Comparison of ENCODE assay signal across 13 cellular contexts in the genomic region with DNA sequence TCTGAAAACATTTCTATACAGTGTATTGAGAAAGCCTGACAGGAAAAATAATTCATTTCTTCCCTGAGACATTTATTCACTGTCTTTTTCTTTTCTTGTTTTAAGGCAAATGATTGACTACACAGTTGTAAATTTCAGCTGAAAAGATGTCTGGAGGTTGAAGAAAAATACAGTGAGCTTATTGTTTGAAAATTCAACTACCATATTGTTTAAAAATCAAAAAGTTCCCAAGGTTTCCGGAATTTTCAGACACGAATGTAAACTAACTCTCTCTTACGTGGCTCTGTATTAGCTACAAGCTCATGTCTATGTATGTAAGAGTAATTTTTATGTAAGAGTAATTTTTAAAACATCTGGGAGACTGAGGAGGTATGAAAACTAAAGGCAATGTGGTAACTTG. TPM values are rescaled to one million over a fixed set of nuclear protein-coding genes. Genes with fewer than 3 reads are reported as not detected.
DNase-seq lines count a peak whose midpoint lies in the region; ATAC-seq and TF ChIP-seq lines count a peak whose summit lies in the region.
"Had no signal": no experiment of that assay in that cellular context is flagged by ENCODE, and none has a peak within 500 bp of the region (broad histone marks: within the 10 kb centered on the region; RNA-seq: fewer than 3 reads in every experiment).

No MANE protein-coding gene starts in this region.

- H3K4me3 ChIP-seq in HCT116 (replicated peaks in 1 of 2; ENCODE audit: low read depth in 1 of 2, low read length in 2 of 2) (no peak overlapping the region), ascending aorta (peak overlapping the region; percentile 67 to 94), iPS-20b (ENCODE audit: low read length) (peak overlapping the region; percentile 86; the same call in 1 of the 2 replicates), smooth muscle cell (peak overlapping the region; percentile 57)

- CTCF ChIA-PET in HCT116 (lab: Charles Lee), result no interaction called here

- peaks cover 24 to 30% of the 10 kb centered on the region in 2 experiments for H3K4me1 ChIP-seq in HCT116 (ENCODE audit: control insufficient read depth in 1 of 2, insufficient read depth in 2 of 2, low read length in 2 of 2)
- H3K4me1 ChIP-seq in ascending aorta, result peaks cover 21 to 52% of the 10 kb centered on the region in 2 donors
- peaks cover 26% of the 10 kb centered on the region; the same call in 1 of the 2 replicates for H3K4me1 ChIP-seq in iPS-20b (ENCODE audit: insufficient read depth, low read length)
- peaks cover 21% of the 10 kb centered on the region for H3K4me1 ChIP-seq in smooth muscle cell (ENCODE audit: low read depth)

- ATAC-seq in HCT116 (no peak), HG02678 (IDR thresholded peaks at IDR 0.05; ENCODE audit: unreplicated experiment) (no peak)
- ATAC-seq: stimulated activated naive CD8-positive, alpha-beta T cell treated with anti-CD3 and anti-CD28 coated beads, Interleukin-15, amount 100 ng/mL, for 72 hours had no signal

- TF ChIP-seq POLR2A in HCT116 (IDR thresholded peaks at IDR 0.05; ENCODE audit: borderline replicate concordance, extremely low read depth, insufficient read depth, insufficient read length), result no peak

- BruUV-seq in HCT116 (replicated peaks; lab: Mats Ljungman, UMichigan), result no TSS peak

- RAD21 ChIA-PET in HCT116 (lab: Charles Lee; ENCODE audit: low non-redundant PET in 1 of 2, low total read pairs in 2 of 2, uncharacterized antibody in 2 of 2, unreplicated experiment in 2 of 2), result no interaction called here

- DNase-seq in HCT116 (ENCODE audit: low read depth, low spot score), result no peak
- no peak for DNase-seq in ascending aorta (ENCODE audit: low spot score in 2 of 2)
- DNase-seq in smooth muscle cell (lab: John Stamatoyannopoulos, UW; ENCODE audit: unreplicated experiment), result no peak
- no peak for DNase-seq in NCI-H1930 (lab: John Stamatoyannopoulos, UW)
- DNase-seq in NCI-H1436 treated with DMSO at 0.1 percent for 48 hours (lab: John Stamatoyannopoulos, UW), result no peak
- no peak for DNase-seq in NCI-H1048 (lab: John Stamatoyannopoulos, UW)
- DNase-seq: activated CD8-positive, alpha-beta memory T cell treated with anti-CD3 and anti-CD28 coated beads, Interleukin-2, amount 50 U/mL, for 4 hours; kidney; stimulated activated naive CD8-positive, alpha-beta T cell treated with anti-CD3 and anti-CD28 coated beads, Interleukin-15, amount 100 ng/mL, for 72 hours; WERI-Rb-1 had no signal

- peak overlapping the region; percentile 23 for H2AFZ ChIP-seq in HCT116 (ENCODE audit: low read depth, low read length, poor library complexity, severe bottlenecking)
- no peak overlapping the region for H2AFZ ChIP-seq in smooth muscle cell (ENCODE audit: low read depth)

- H3K27me3 ChIP-seq in HCT116 (ENCODE audit: insufficient read depth, low read length) (peaks cover 3% of the 10 kb centered on the region; the same call in 1 of the 2 replicates), ascending aorta (no peaks in the 10 kb centered on the region), iPS-20b (ENCODE audit: insufficient read depth, low read length) (no peaks in the 10 kb centered on the region; the same call in 1 of the 2 replicates), smooth muscle cell (ENCODE audit: low read depth) (peaks cover under 1% of the 10 kb centered on the region)

- no peaks in the 10 kb centered on the region for H3K9me2 ChIP-seq in HCT116 (ENCODE audit: insufficient read depth)

- no peaks in the 10 kb centered on the region for H3F3A ChIP-seq in smooth muscle cell (ENCODE audit: low read depth)

- H3K9me3 ChIP-seq in HCT116 (ENCODE audit: control insufficient read depth in 1 of 2, insufficient read depth in 1 of 2, low read depth in 1 of 2, low read length in 2 of 2) (no peaks in the 10 kb centered on the region), ascending aorta (no peaks in the 10 kb centered on the region), iPS-20b (ENCODE audit: insufficient read depth, low read depth, low read length) (no peaks in the 10 kb centered on the region), smooth muscle cell (replicated peaks; ENCODE audit: low read depth) (no peaks in the 10 kb centered on the region)

- intact Hi-C loops in HCT116 (cut with micrococcal nuclease), result no loop called here
- intact Hi-C loops in ascending aorta (cut with DNase I), result no loop called here

- H3K27ac ChIP-seq in HCT116 (ENCODE audit: low read depth, low read length) (no peak overlapping the region), ascending aorta (peak overlapping the region; percentile 97 to 100), iPS-20b (ENCODE audit: low read length) (no peak overlapping the region), smooth muscle cell (ENCODE audit: low read depth) (no peak overlapping the region)
- H3K27ac ChIP-seq: WERI-Rb-1 had no signal

- no peak for TF ChIP-seq CTCF in HCT116 (IDR thresholded peaks at IDR 0.05 in 2 of 3, conservative IDR thresholded peaks at IDR 0.05 in 1 of 3; ENCODE audit: borderline replicate concordance in 1 of 3, insufficient read depth in 1 of 3, low read depth in 2 of 3, low read length in 2 of 3)
- no peak for TF ChIP-seq CTCF in ascending aorta (IDR thresholded peaks at IDR 0.05)
- TF ChIP-seq CTCF in smooth muscle cell (IDR thresholded peaks at IDR 0.05; ENCODE audit: borderline replicate concordance, insufficient read depth, poor library complexity, severe bottlenecking), result no peak

- no peaks in the 10 kb centered on the region for H3K36me3 ChIP-seq in HCT116 (ENCODE audit: control insufficient read depth in 1 of 2, insufficient read depth in 2 of 2, low read length in 2 of 2)
- H3K36me3 ChIP-seq in ascending aorta, result peaks cover 11% of the 10 kb centered on the region in 2 donors
- H3K36me3 ChIP-seq in iPS-20b (ENCODE audit: insufficient read depth, low read depth, low read length), result no peaks in the 10 kb centered on the region
- H3K36me3 ChIP-seq in smooth muscle cell (ENCODE audit: low read depth), result no peaks in the 10 kb centered on the region
- H3K36me3 ChIP-seq: WERI-Rb-1 had no signal

- H4K20me1 ChIP-seq in HCT116 (ENCODE audit: insufficient read depth) (no peaks in the 10 kb centered on the region), smooth muscle cell (ENCODE audit: low read depth) (no peaks in the 10 kb centered on the region)

- H3K79me2 ChIP-seq in HCT116 (ENCODE audit: insufficient read depth, low read length) (no peaks in the 10 kb centered on the region), smooth muscle cell (ENCODE audit: low read depth) (no peaks in the 10 kb centered on the region)

- WGBS in smooth muscle cell (ENCODE audit: low lambda C conversion rate), result 92% methylated on average over 3 of the region's 3 CpGs

- POLR2A ChIA-PET in HCT116 (lab: Charles Lee), result no interaction called here

- H3K9ac ChIP-seq in HCT116 (ENCODE audit: low read length) (no peak overlapping the region), iPS-20b (ENCODE audit: low read depth, low read length) (no peak overlapping the region; the same call in 1 of the 2 replicates), smooth muscle cell (ENCODE audit: low read depth) (no peak overlapping the region)

- TF ChIP-seq RAD21 in HCT116 (IDR thresholded peaks at IDR 0.05; ENCODE audit: low read depth), result no peak

- H3K4me2 ChIP-seq in HCT116 (ENCODE audit: low read length), result peak overlapping the region; percentile 14; the same call in 1 of the 2 replicates
- no peak overlapping the region for H3K4me2 ChIP-seq in smooth muscle cell

TF ChIP-seq in HCT116, 20 proteins besides CTCF, POLR2A, EP300 and RAD21 (continues in another document):
- TF ChIP-seq EZH2phosphoT487 (IDR thresholded peaks at IDR 0.05; ENCODE audit: borderline replicate concordance) (no peak), FOSL1 (IDR thresholded peaks at IDR 0.05; ENCODE audit: low read depth) (no peak), ATF3 (IDR thresholded peaks at IDR 0.05) (no peak), SIN3A (IDR thresholded peaks at IDR 0.05; ENCODE audit: low read depth) (no peak), ZFX (IDR thresholded peaks at IDR 0.05) (no peak)
- TF ChIP-seq, protein P1, sequence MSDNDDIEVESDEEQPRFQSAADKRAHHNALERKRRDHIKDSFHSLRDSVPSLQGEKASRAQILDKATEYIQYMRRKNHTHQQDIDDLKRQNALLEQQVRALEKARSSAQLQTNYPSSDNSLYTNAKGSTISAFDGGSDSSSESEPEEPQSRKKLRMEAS (IDR thresholded peaks at IDR 0.05), result no peak
- TF ChIP-seq, protein P2, sequence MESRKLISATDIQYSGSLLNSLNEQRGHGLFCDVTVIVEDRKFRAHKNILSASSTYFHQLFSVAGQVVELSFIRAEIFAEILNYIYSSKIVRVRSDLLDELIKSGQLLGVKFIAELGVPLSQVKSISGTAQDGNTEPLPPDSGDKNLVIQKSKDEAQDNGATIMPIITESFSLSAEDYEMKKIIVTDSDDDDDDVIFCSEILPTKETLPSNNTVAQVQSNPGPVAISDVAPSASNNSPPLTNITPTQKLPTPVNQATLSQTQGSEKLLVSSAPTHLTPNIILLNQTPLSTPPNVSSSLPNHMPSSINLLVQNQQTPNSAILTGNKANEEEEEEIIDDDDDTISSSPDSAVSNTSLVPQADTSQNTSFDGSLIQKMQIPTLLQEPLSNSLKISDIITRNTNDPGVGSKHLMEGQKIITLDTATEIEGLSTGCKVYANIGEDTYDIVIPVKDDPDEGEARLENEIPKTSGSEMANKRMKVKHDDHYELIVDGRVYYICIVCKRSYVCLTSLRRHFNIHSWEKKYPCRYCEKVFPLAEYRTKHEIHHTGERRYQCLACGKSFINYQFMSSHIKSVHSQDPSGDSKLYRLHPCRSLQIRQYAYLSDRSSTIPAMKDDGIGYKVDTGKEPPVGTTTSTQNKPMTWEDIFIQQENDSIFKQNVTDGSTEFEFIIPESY (IDR thresholded peaks at IDR 0.05; ENCODE audit: extremely low read depth, insufficient replicate concordance, low read length), result no peak

RNA-seq across cellular contexts. Expression of gene PTGIS, which starts 1.5 kb away (rescaled TPM):
- 0.25 TPM for total RNA-seq in HCT116 (2021; ENCODE audit: unreplicated experiment)
- polyA plus RNA-seq in HCT116 (2012), result not detected in 2 replicates
- total RNA-seq in ascending aorta, result 288 TPM
- total RNA-seq in smooth muscle cell, result 0.18 and 0.31 TPM in 2 replicates
- 0.64 and 0.65 TPM in 2 replicates for polyA plus RNA-seq in smooth muscle cell
- total RNA-seq: H4 had no signal

Comparison
In these comparisons a context has a peak if more than half of its experiments do, and no peak if none do; other contexts are left out.
1. H3K27ac ChIP-seq: peak in ascending aorta (2 of 2); none in HCT116 (single experiment), iPS-20b (single experiment) and smooth muscle cell (single experiment).
2. H3K4me3 ChIP-seq: peak in ascending aorta (2 of 2), iPS-20b (single experiment) and smooth muscle cell (single experiment); none in HCT116 (0 of 2).
3. RNA of gene PTGIS, which starts 1.5 kb away (total RNA-seq): 288 TPM in ascending aorta (single experiment); 0.25 TPM in HCT116 (single experiment) and 0.18 to 0.31 TPM in smooth muscle cell; every median in the first group is over 100 times any median in the second.